23 cellular contexts compared by ENCODE assay signal in the genomic region with DNA sequence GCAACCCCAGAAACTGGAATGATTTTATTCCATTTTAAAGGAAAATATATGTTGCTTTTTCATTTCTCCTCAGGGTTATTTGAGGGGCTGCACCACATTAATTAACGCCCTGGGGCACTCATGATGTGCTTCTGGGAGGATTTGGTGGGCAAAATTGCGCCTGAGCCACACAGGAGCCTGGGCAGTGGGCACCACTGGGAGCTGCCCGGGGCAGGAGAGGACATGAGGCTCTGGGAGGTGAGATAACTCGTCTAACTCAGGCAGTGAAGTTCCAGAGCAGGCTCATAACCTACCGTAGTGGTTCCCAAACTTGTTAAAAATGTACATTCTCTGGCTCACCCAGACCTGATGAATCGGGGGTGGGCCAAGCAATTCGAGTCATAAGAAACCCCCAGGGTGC.
"Had no signal": no experiment of that assay in that cellular context is flagged by ENCODE, and none has a peak within 500 bp of the region (broad histone marks: within the 10 kb centered on the region; RNA-seq: fewer than 3 reads in every experiment).

No MANE protein-coding gene starts in this region.

- H3K27me3 Mint-ChIP-seq: activated B cell treated with CpG ODN at 0.5 μM for 24 hours; activated CD4-positive, alpha-beta T cell treated with anti-CD3 and anti-CD28 coated beads, Interleukin-2, amount 10 ng/mL, durations not matched to agents 24 days and 14 days; activated CD8-positive, alpha-beta memory T cell treated with anti-CD3 and anti-CD28 coated beads, Interleukin-2, amount 10 ng/mL, durations not matched to agents 7 days and 5 days; activated naive CD8-positive, alpha-beta T cell treated with anti-CD3 and anti-CD28 coated beads, Interleukin-2, amount 10 ng/mL, durations not matched to agents 7 days and 5 days; activated T-cell treated with anti-CD3 and anti-CD28 coated beads, Interleukin-2, amount 50 U/mL, for 24 hours had no signal

- H3K27ac ChIP-seq: adrenal gland, Peyer's patch had no signal

- DNase-seq: activated B cell treated with CpG ODN at 0.5 μM for 24 hours; activated CD4-positive, alpha-beta T cell treated with anti-CD3 and anti-CD28 coated beads for 1 hour; activated CD4-positive, alpha-beta T cell treated with anti-CD3 and anti-CD28 coated beads, Interleukin-2, amount 10 ng/mL, durations not matched to agents 24 days and 14 days; activated CD4-positive, alpha-beta T cell treated with anti-CD3 and anti-CD28 coated beads, Interleukin-2, amount 50 U/mL, for 48 hours; activated CD8-positive, alpha-beta memory T cell treated with anti-CD3 and anti-CD28 coated beads, Interleukin-2, amount 10 ng/mL, durations not matched to agents 7 days and 5 days; activated gamma-delta T cell treated with Interleukin-2 at 50 U/mL for 16 hours; activated naive CD4-positive, alpha-beta T cell treated with anti-CD3 and anti-CD28 coated beads, Interleukin-2, amount 50 U/mL, for 16 hours; activated naive CD8-positive, alpha-beta T cell treated with anti-CD3 and anti-CD28 coated beads, Interleukin-2, amount 10 ng/mL, durations not matched to agents 7 days and 5 days; activated T-cell treated with anti-CD3 and anti-CD28 coated beads, Interleukin-2, amount 50 U/mL, for 24 hours; adrenal gland; anterior cingulate cortex; caudate nucleus; Kasumi-1; KBM-7; NCI-H1105 treated with DMSO at 0.1 percent for 48 hours; NCI-H1436 treated with DMSO at 0.1 percent for 48 hours; NCI-H187; NCI-H2081; NCI-H510A treated with DMSO at 0.1 percent for 48 hours; NCI-H69; SHP77 treated with DMSO at 0.1 percent for 48 hours had no signal

- H3K4me3 ChIP-seq: adrenal gland, Peyer's patch had no signal

- H3K36me3 Mint-ChIP-seq: activated CD8-positive, alpha-beta memory T cell treated with anti-CD3 and anti-CD28 coated beads, Interleukin-2, amount 10 ng/mL, durations not matched to agents 7 days and 5 days; activated naive CD8-positive, alpha-beta T cell treated with anti-CD3 and anti-CD28 coated beads, Interleukin-2, amount 10 ng/mL, durations not matched to agents 7 days and 5 days had no signal

- H3K4me1 ChIP-seq: adrenal gland had no signal

- H3K4me1 Mint-ChIP-seq: activated B cell treated with CpG ODN at 0.5 μM for 24 hours; activated CD8-positive, alpha-beta memory T cell treated with anti-CD3 and anti-CD28 coated beads, Interleukin-2, amount 10 ng/mL, durations not matched to agents 7 days and 5 days had no signal

- H3K27me3 ChIP-seq: adrenal gland, Peyer's patch had no signal

- H3K36me3 ChIP-seq: adrenal gland, Peyer's patch had no signal

- H3K4me3 Mint-ChIP-seq: activated B cell treated with CpG ODN at 0.5 μM for 24 hours; activated CD4-positive, alpha-beta T cell treated with anti-CD3 and anti-CD28 coated beads, Interleukin-2, amount 10 ng/mL, durations not matched to agents 24 days and 14 days; activated CD8-positive, alpha-beta memory T cell treated with anti-CD3 and anti-CD28 coated beads, Interleukin-2, amount 10 ng/mL, durations not matched to agents 7 days and 5 days; activated naive CD8-positive, alpha-beta T cell treated with anti-CD3 and anti-CD28 coated beads, Interleukin-2, amount 10 ng/mL, durations not matched to agents 7 days and 5 days; activated T-cell treated with anti-CD3 and anti-CD28 coated beads, Interleukin-2, amount 50 U/mL, for 24 hours; T-helper 1 cell treated with Interleukin-12 subunit alpha and Interleukin-12 subunit beta and Interleukin-4 antibody, amounts not matched to agents 30 μg/mL and 1 μg/mL, for 36 hours had no signal

- H3K9me3 Mint-ChIP-seq: activated B cell treated with CpG ODN at 0.5 μM for 24 hours; activated CD4-positive, alpha-beta T cell treated with anti-CD3 and anti-CD28 coated beads, Interleukin-2, amount 10 ng/mL, durations not matched to agents 24 days and 14 days; activated naive CD8-positive, alpha-beta T cell treated with anti-CD3 and anti-CD28 coated beads, Interleukin-2, amount 10 ng/mL, durations not matched to agents 7 days and 5 days; activated T-cell treated with anti-CD3 and anti-CD28 coated beads, Interleukin-2, amount 50 U/mL, for 24 hours; T-helper 1 cell treated with Interleukin-12 subunit alpha and Interleukin-12 subunit beta and Interleukin-4 antibody, amounts not matched to agents 30 μg/mL and 1 μg/mL, for 36 hours had no signal

- H3K9me3 ChIP-seq: adrenal gland, Peyer's patch had no signal

- ATAC-seq: activated CD8-positive, alpha-beta memory T cell treated with anti-CD3 and anti-CD28 coated beads, Interleukin-2, amount 10 ng/mL, durations not matched to agents 7 days and 5 days had no signal
